Comparison of ENCODE assay signal across 23 cellular contexts in the genomic region with DNA sequence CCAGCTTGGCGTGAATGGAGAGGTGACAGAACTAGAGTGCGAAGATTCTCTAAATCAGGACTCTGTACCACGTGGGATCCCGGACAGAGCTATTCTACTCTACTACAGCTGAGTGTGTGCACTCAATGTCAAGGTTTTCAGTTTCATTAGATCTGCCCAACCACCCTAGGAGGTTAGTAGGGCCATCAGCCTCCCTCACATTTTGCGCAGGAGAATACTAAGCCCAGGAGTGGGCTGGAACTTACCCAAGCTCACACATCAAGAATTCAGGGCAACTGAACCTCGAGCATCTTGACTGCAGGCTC.
"Had no signal": no experiment of that assay in that cellular context is flagged by ENCODE, and none has a peak within 500 bp of the region (broad histone marks: within the 10 kb centered on the region; RNA-seq: fewer than 3 reads in every experiment).

No MANE protein-coding gene starts in this region.

- DNase-seq: activated CD4-positive, alpha-beta T cell treated with anti-CD3 and anti-CD28 coated beads, Interleukin-2, amount 10 ng/mL, durations not matched to agents 24 days and 14 days; activated naive CD4-positive, alpha-beta T cell; activated naive CD8-positive, alpha-beta T cell treated with anti-CD3 and anti-CD28 coated beads for 36 hours; central memory CD4-positive, alpha-beta T cell; dorsolateral prefrontal cortex; erythroblast; hypothalamus; left colon; lower lobe of right lung; occipital lobe; stimulated activated CD4-positive, alpha-beta T cell treated with anti-CD3 and anti-CD28 coated beads, Interleukin-12 subunit alpha, Interleukin-12 subunit beta, amount 100 ng/mL, for 4 hours; stimulated activated CD4-positive, alpha-beta T cell treated with anti-CD3 and anti-CD28 coated beads, Interleukin-1b, Interleukin-23, amount 100 ng/mL, for 48 hours; stimulated activated naive CD4-positive, alpha-beta T cell treated with Interleukin-2 at 50 U/mL for 16 hours; T1000; tibial artery had no signal

- H3K36me3 Mint-ChIP-seq: activated naive CD8-positive, alpha-beta T cell treated with anti-CD3 and anti-CD28 coated beads for 36 hours; brain; mesothelial cell of epicardium had no signal

- H3K4me1 Mint-ChIP-seq: activated CD4-positive, alpha-beta T cell treated with anti-CD3 and anti-CD28 coated beads, Interleukin-2, amount 10 ng/mL, durations not matched to agents 24 days and 14 days; activated naive CD8-positive, alpha-beta T cell treated with anti-CD3 and anti-CD28 coated beads for 36 hours; brain; endodermal cell; nephron had no signal

- FAIRE-seq: colon, frontal cortex had no signal

- H3K27me3 Mint-ChIP-seq: activated naive CD8-positive, alpha-beta T cell treated with anti-CD3 and anti-CD28 coated beads for 36 hours; brain had no signal

- H3K27me3 ChIP-seq: dorsolateral prefrontal cortex, tibial artery had no signal

- H3K27ac ChIP-seq: dorsolateral prefrontal cortex, lower lobe of right lung, tibial artery had no signal

- H3K4me1 ChIP-seq: lower lobe of right lung, tibial artery had no signal

- H3K36me3 ChIP-seq: lower lobe of right lung, tibial artery had no signal

- H3K4me3 ChIP-seq: dorsolateral prefrontal cortex, lower lobe of right lung, tibial artery had no signal

- H3K9me3 ChIP-seq: lower lobe of right lung, tibial artery had no signal

- H3K27ac Mint-ChIP-seq: activated CD4-positive, alpha-beta T cell treated with anti-CD3 and anti-CD28 coated beads, Interleukin-2, amount 10 ng/mL, durations not matched to agents 24 days and 14 days; activated naive CD8-positive, alpha-beta T cell treated with anti-CD3 and anti-CD28 coated beads for 36 hours; activated T-helper 1 cell treated with anti-CD3 and anti-CD28 coated beads, Interleukin-12 subunit alpha, Interleukin-12 subunit beta, Interleukin-2, Interleukin-4 antibody, amounts not matched to agents 30 ng/mL and 10 ng/mL and 1 ng/mL, durations not matched to agents 14 hours and 24 hours and 36 hours; brain; endodermal cell; mesothelial cell of epicardium; nephron; progenitor cell of endocrine pancreas had no signal

- ATAC-seq: left colon had no signal

- H3K9me3 Mint-ChIP-seq: activated CD4-positive, alpha-beta T cell treated with anti-CD3 and anti-CD28 coated beads, Interleukin-2, amount 10 ng/mL, durations not matched to agents 24 days and 14 days; activated naive CD8-positive, alpha-beta T cell treated with anti-CD3 and anti-CD28 coated beads for 36 hours; activated T-helper 1 cell treated with anti-CD3 and anti-CD28 coated beads, Interleukin-12 subunit alpha, Interleukin-12 subunit beta, Interleukin-2, Interleukin-4 antibody, amounts not matched to agents 30 ng/mL and 10 ng/mL and 1 ng/mL, durations not matched to agents 14 hours and 24 hours and 36 hours; brain; mesothelial cell of epicardium had no signal

- H3K4me3 Mint-ChIP-seq: activated CD4-positive, alpha-beta T cell treated with anti-CD3 and anti-CD28 coated beads, Interleukin-2, amount 10 ng/mL, durations not matched to agents 24 days and 14 days; activated naive CD8-positive, alpha-beta T cell treated with anti-CD3 and anti-CD28 coated beads for 36 hours; activated T-helper 1 cell treated with anti-CD3 and anti-CD28 coated beads, Interleukin-12 subunit alpha, Interleukin-12 subunit beta, Interleukin-2, Interleukin-4 antibody, amounts not matched to agents 30 ng/mL and 10 ng/mL and 1 ng/mL, durations not matched to agents 14 hours and 24 hours and 36 hours; brain; endodermal cell; mesothelial cell of epicardium; nephron had no signal
